In the genomic region with DNA sequence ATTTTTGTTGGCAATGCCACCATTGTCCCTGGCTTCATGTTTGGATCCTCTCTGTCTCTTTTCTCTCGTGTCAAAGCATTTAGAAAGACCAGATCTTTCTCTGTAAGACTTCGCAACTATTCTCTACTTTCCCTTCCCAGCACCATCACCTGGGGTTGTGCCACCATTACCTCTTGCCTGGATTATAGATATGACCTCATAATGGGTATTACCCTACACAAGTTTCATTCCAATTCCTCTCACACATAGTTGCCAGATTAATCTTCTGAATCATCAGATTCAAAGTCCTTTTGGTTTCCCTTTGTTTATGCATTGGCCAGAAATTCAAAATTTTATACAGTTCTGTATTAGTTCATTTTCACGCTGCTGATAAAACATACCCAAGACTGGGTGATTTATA, we compare ENCODE assay signal across 33 cellular contexts. TPM values are rescaled to one million over a fixed set of nuclear protein-coding genes. Genes with fewer than 3 reads are reported as not detected.
A peak's percentile ranks its signal among the peaks of the same experiment; 100 is the strongest.
DNase-seq lines count a peak whose midpoint lies in the region; ATAC-seq, FAIRE-seq and TF ChIP-seq lines count a peak whose summit lies in the region.
"Had no signal": no experiment of that assay in that cellular context is flagged by ENCODE, and none has a peak within 500 bp of the region (broad histone marks: within the 10 kb centered on the region; RNA-seq: fewer than 3 reads in every experiment).

No MANE protein-coding gene starts in this region.

- TF ChIP-seq CTCF in hepatocyte (IDR thresholded peaks at IDR 0.05; ENCODE audit: poor library complexity), result no peak
- no peak for TF ChIP-seq CTCF in transverse colon (IDR thresholded peaks at IDR 0.05)

- no peak for TF ChIP-seq EP300 in transverse colon (IDR thresholded peaks at IDR 0.05; ENCODE audit: low read depth)

- H2AFZ ChIP-seq in hepatocyte, result no peak overlapping the region

- H3K4me1 ChIP-seq in hepatocyte (ENCODE audit: insufficient read depth) (peaks cover 32% of the 10 kb centered on the region), transverse colon (peaks cover 0 to 50% (median 37%) of the 10 kb centered on the region in 4 donors)
- H3K4me1 ChIP-seq: ascending aorta, SJCRH30, testis had no signal

- no peaks in the 10 kb centered on the region for H4K20me1 ChIP-seq in hepatocyte (ENCODE audit: insufficient read depth, poor library complexity, severe bottlenecking)

- no peaks in the 10 kb centered on the region for H3K79me2 ChIP-seq in hepatocyte

- H3K27ac ChIP-seq in hepatocyte (peak overlapping the region; percentile 70), transverse colon (peak overlapping the region in 3 of 4 donors; percentile 65 to 76 (median 71))
- H3K27ac ChIP-seq: 22Rv1, ascending aorta, C4-2B, SJCRH30, testis had no signal

- no peak for ATAC-seq in activated naive CD4-positive, alpha-beta T cell treated with anti-CD3 and anti-CD28 coated beads, Interleukin-2, amount 50 U/mL, for 72 hours
- no peak for ATAC-seq in HG02571 (IDR thresholded peaks at IDR 0.05; ENCODE audit: unreplicated experiment)
- ATAC-seq: esophagus mucosa; GM12878; HCT116; sciatic nerve; stimulated activated memory B cell treated with anti-CD40 and anti-IgM and Interleukin-4, amounts not matched to agents 10 μg/mL and 1 μg/mL and 100 μg/mL, for 72 hours had no signal

- no peaks in the 10 kb centered on the region for H3K27me3 Mint-ChIP-seq in T-helper 1 cell treated with Interleukin-12 subunit alpha and Interleukin-12 subunit beta and Interleukin-4 antibody, amounts not matched to agents 30 μg/mL and 1 μg/mL, for 36 hours (ENCODE audit: low read depth)

- peaks cover 6% of the 10 kb centered on the region for H3K9me3 Mint-ChIP-seq in T-helper 1 cell treated with Interleukin-12 subunit alpha and Interleukin-12 subunit beta and Interleukin-4 antibody, amounts not matched to agents 30 μg/mL and 1 μg/mL, for 36 hours
- peaks cover 6 to 7% of the 10 kb centered on the region in 2 donors for H3K9me3 Mint-ChIP-seq in activated naive CD4-positive, alpha-beta T cell treated with anti-CD3 and anti-CD28 coated beads, Interleukin-2, amount 50 U/mL, for 72 hours

- no peak for FAIRE-seq in RCC 7860 (lab: Jason Lieb, UNC)
- FAIRE-seq: GM12878, HTR-8/SVneo, urothelium cell line had no signal

- H3K36me3 ChIP-seq in hepatocyte (replicated peaks; ENCODE audit: insufficient read depth, low read depth), result no peaks in the 10 kb centered on the region
- H3K36me3 ChIP-seq in transverse colon, result no peaks in the 10 kb centered on the region
- H3K36me3 ChIP-seq: ascending aorta, heart right ventricle, SJCRH30 had no signal

- no peak overlapping the region for H3K4me2 ChIP-seq in hepatocyte

- no peaks in the 10 kb centered on the region for H3K27me3 ChIP-seq in hepatocyte
- H3K27me3 ChIP-seq in transverse colon, result no peaks in the 10 kb centered on the region
- H3K27me3 ChIP-seq: ascending aorta, heart right ventricle, testis had no signal

- in situ Hi-C loops in transverse colon (cut with MboI; ENCODE audit: low pct_ligation_motif_present in 1 of 4, low pct_unique_long_range_greater_than_20kb in 1 of 4, low sequenced_read_pairs in 3 of 4), result no loop called here

- peak overlapping the region; percentile 22 for H3K27ac Mint-ChIP-seq in T-helper 1 cell treated with Interleukin-12 subunit alpha and Interleukin-12 subunit beta and Interleukin-4 antibody, amounts not matched to agents 30 μg/mL and 1 μg/mL, for 36 hours
- H3K27ac Mint-ChIP-seq in activated naive CD4-positive, alpha-beta T cell treated with anti-CD3 and anti-CD28 coated beads, Interleukin-2, amount 50 U/mL, for 72 hours, result peak overlapping the region; percentile 1 to 29
- H3K27ac Mint-ChIP-seq: dendritic cell treated with granulocyte-macrophage colony-stimulating factor and Interleukin-4, amounts not matched to agents 40 ng/mL and 50 ng/mL, for 4 days; endodermal cell; stimulated activated memory B cell treated with anti-CD40 and anti-IgM and Interleukin-4, amounts not matched to agents 10 μg/mL and 1 μg/mL and 100 μg/mL, for 72 hours had no signal

- peaks cover 21% of the 10 kb centered on the region for H3K4me1 Mint-ChIP-seq in T-helper 1 cell treated with Interleukin-12 subunit alpha and Interleukin-12 subunit beta and Interleukin-4 antibody, amounts not matched to agents 30 μg/mL and 1 μg/mL, for 36 hours (ENCODE audit: low read depth)

- no peak overlapping the region for H3K4me3 Mint-ChIP-seq in T-helper 1 cell treated with Interleukin-12 subunit alpha and Interleukin-12 subunit beta and Interleukin-4 antibody, amounts not matched to agents 30 μg/mL and 1 μg/mL, for 36 hours
- H3K4me3 Mint-ChIP-seq: dendritic cell treated with granulocyte-macrophage colony-stimulating factor and Interleukin-4, amounts not matched to agents 40 ng/mL and 50 ng/mL, for 4 days; endodermal cell; stimulated activated memory B cell treated with anti-CD40 and anti-IgM and Interleukin-4, amounts not matched to agents 10 μg/mL and 1 μg/mL and 100 μg/mL, for 72 hours had no signal

- peaks cover 2% of the 10 kb centered on the region for H3K36me3 Mint-ChIP-seq in T-helper 1 cell treated with Interleukin-12 subunit alpha and Interleukin-12 subunit beta and Interleukin-4 antibody, amounts not matched to agents 30 μg/mL and 1 μg/mL, for 36 hours (ENCODE audit: low read depth)
- peaks cover 5 to 20% of the 10 kb centered on the region in 2 donors for H3K36me3 Mint-ChIP-seq in activated naive CD4-positive, alpha-beta T cell treated with anti-CD3 and anti-CD28 coated beads, Interleukin-2, amount 50 U/mL, for 72 hours
- H3K36me3 Mint-ChIP-seq: stimulated activated memory B cell treated with anti-CD40 and anti-IgM and Interleukin-4, amounts not matched to agents 10 μg/mL and 1 μg/mL and 100 μg/mL, for 72 hours had no signal

- 74% methylated on average over 3 of the region's 3 CpGs for WGBS in hepatocyte (ENCODE audit: low lambda C conversion rate, missing lambda C conversion rate)
- WGBS in transverse colon (ENCODE audit: low coverage in 1 of 2), 2 donors, result 85 to 89% methylated on average over 3 of the region's 3 CpGs

- intact Hi-C loops in transverse colon (cut with DNase I; ENCODE audit: low total_unique reads), result no loop called here

- no peak for TF ChIP-seq POLR2A in transverse colon (IDR thresholded peaks at IDR 0.05)

- no peaks in the 10 kb centered on the region for H3K9me2 ChIP-seq in hepatocyte (replicated peaks; ENCODE audit: insufficient read depth)

- H3K4me3 ChIP-seq in hepatocyte, result no peak overlapping the region
- no peak overlapping the region for H3K4me3 ChIP-seq in transverse colon
- H3K4me3 ChIP-seq: ascending aorta, GM12878, heart right ventricle, SJCRH30, testis had no signal

- DNase-seq in T-helper 1 cell (no peak), hepatocyte (ENCODE audit: low spot score) (no peak), transverse colon (no peak), RCC 7860 (ENCODE audit: low spot score) (no peak)
- no peak for DNase-seq in activated naive CD4-positive, alpha-beta T cell treated with anti-CD3 and anti-CD28 coated beads, Interleukin-2, amount 50 U/mL, for 72 hours (ENCODE audit: low spot score in 2 of 2)
- no peak for DNase-seq in activated naive CD4-positive, alpha-beta T cell treated with anti-CD3 and anti-CD28 coated beads, Interleukin-2, amount 50 U/mL, for 16 hours
- DNase-seq: activated gamma-delta T cell treated with Interleukin-2 at 50 U/mL for 16 hours; EL; endodermal cell; foreskin fibroblast; KG1; NCI-H1417; NCI-H2081; NCI-H226; SJCRH30; stimulated activated CD4-positive, alpha-beta T cell treated with anti-CD3 and anti-CD28 coated beads, Interleukin-4, amount 100 ng/mL, for 24 hours; testis had no signal

- H3K9me3 ChIP-seq in hepatocyte (ENCODE audit: low read depth), result no peaks in the 10 kb centered on the region
- no peaks in the 10 kb centered on the region for H3K9me3 ChIP-seq in transverse colon
- H3K9me3 ChIP-seq: ascending aorta, heart right ventricle, SJCRH30, testis had no signal

RNA-seq across cellular contexts. Expression of a gene that starts 27.2 kb away (rescaled TPM):
- 1 to 10 TPM; 1.1 to 1.3 TPM for total RNA-seq in activated naive CD4-positive, alpha-beta T cell treated with anti-CD3 and anti-CD28 coated beads, Interleukin-2, amount 50 U/mL, for 72 hours
- total RNA-seq in hepatocyte (10.4 and 13.2 TPM in 2 replicates), transverse colon (not detected)
- polyA plus RNA-seq in hepatocyte, result 14.2 and 15.1 TPM in 2 replicates
- total RNA-seq: ascending aorta, esophagus mucosa, heart right ventricle, sciatic nerve had no signal

RNA-seq across cellular contexts. Expression of a gene that starts 30.4 kb away (rescaled TPM):
- total RNA-seq in activated naive CD4-positive, alpha-beta T cell treated with anti-CD3 and anti-CD28 coated beads, Interleukin-2, amount 50 U/mL, for 72 hours, result not detected
- total RNA-seq in hepatocyte, result 2.3 and 2.7 TPM in 2 replicates
- 1.7 and 2.7 TPM in 2 replicates for polyA plus RNA-seq in hepatocyte
- total RNA-seq in transverse colon, result under 1 TPM in 2 of 4 donors, not detected in 2; 0.27 to 0.48 TPM
- total RNA-seq: lung microvascular endothelial cell had no signal

RNA-seq across cellular contexts. Expression of a gene that starts 41.4 kb away (rescaled TPM):
- total RNA-seq in activated naive CD4-positive, alpha-beta T cell treated with anti-CD3 and anti-CD28 coated beads, Interleukin-2, amount 50 U/mL, for 72 hours, result 100 to 1,000 TPM; 193 to 370 TPM
- 87.5 and 114 TPM in 2 replicates for total RNA-seq in hepatocyte
- polyA plus RNA-seq in hepatocyte, result 191 and 282 TPM in 2 replicates
- total RNA-seq in transverse colon, result 100 to 1,000 TPM; 163 to 508 (median 237) TPM
- total RNA-seq: SJCRH30 had no signal

RNA-seq across cellular contexts. Expression of a gene that starts 52.9 kb away (rescaled TPM):
- 1 to 10 TPM; 5.9 to 6.5 TPM for total RNA-seq in activated naive CD4-positive, alpha-beta T cell treated with anti-CD3 and anti-CD28 coated beads, Interleukin-2, amount 50 U/mL, for 72 hours
- total RNA-seq in hepatocyte (13.5 and 20.4 TPM in 2 replicates), transverse colon (10 to 100 TPM in 3 of 4 donors, 1 to 10 TPM in 1; 6.8 to 34.0 (median 26.0) TPM)
- polyA plus RNA-seq in hepatocyte, result 14.2 and 15.5 TPM in 2 replicates

RNA-seq across cellular contexts. Expression of a gene that starts 57.4 kb away (rescaled TPM):
- 1 to 10 TPM; 1.1 to 2.5 TPM for total RNA-seq in activated naive CD4-positive, alpha-beta T cell treated with anti-CD3 and anti-CD28 coated beads, Interleukin-2, amount 50 U/mL, for 72 hours
- total RNA-seq in hepatocyte, result 0.28 and 1.4 TPM in 2 replicates
- 1.5 and 2.2 TPM in 2 replicates for polyA plus RNA-seq in hepatocyte
- 1 to 10 TPM in 1 of 4 donors, under 1 TPM in 3; 0.20 to 1.1 (median 0.68) TPM for total RNA-seq in transverse colon
- total RNA-seq: RPMI7951 had no signal
